ENCODE assay signal across 35 cellular contexts in genomic region chr15:80339601-80340000, GRCh38.
"Had no signal": no experiment of that assay in that cellular context is flagged by ENCODE, and none has a peak within 500 bp of the region (broad histone marks: within the 10 kb centered on the region; RNA-seq: fewer than 3 reads in every experiment).

No MANE protein-coding gene starts in this region.

- DNase-seq: Karpas-422, Kasumi-1, KBM-7, KG1, MG63, MM.1S, MV-4-11, NCI-H1048, NCI-H1092, NCI-H1092 treated with DMSO at 0.1 percent for 48 hours, NCI-H1105, NCI-H1105 treated with DMSO at 0.1 percent for 48 hours, NCI-H1417, NCI-H1417 treated with DMSO at 0.1 percent for 48 hours, NCI-H1436, NCI-H1436 treated with DMSO at 0.1 percent for 48 hours, NCI-H146, NCI-H1694, NCI-H1694 treated with DMSO at 0.1 percent for 48 hours, NCI-H187, NCI-H187 treated with DMSO at 0.1 percent for 48 hours, NCI-H1930, NCI-H2029, NCI-H2029 treated with DMSO at 0.1 percent for 48 hours, NCI-H2081, NCI-H2081 treated with DMSO at 0.1 percent for 48 hours, NCI-H2107, NCI-H2171, NCI-H2171 treated with DMSO at 0.1 percent for 48 hours, NCI-H2227 treated with DMSO at 0.1 percent for 48 hours, NCI-H226, NCI-H345, NCI-H446, NCI-H446 treated with DMSO at 0.1 percent for 48 hours had no signal

- H3K4me3 ChIP-seq: MG63 had no signal

- H3K9me3 ChIP-seq: MG63 had no signal

- H3K27ac ChIP-seq: KMS-11 had no signal

- H3K36me3 ChIP-seq: MG63 had no signal
